ENCODE assay signal across 8 cellular contexts in the genomic region with DNA sequence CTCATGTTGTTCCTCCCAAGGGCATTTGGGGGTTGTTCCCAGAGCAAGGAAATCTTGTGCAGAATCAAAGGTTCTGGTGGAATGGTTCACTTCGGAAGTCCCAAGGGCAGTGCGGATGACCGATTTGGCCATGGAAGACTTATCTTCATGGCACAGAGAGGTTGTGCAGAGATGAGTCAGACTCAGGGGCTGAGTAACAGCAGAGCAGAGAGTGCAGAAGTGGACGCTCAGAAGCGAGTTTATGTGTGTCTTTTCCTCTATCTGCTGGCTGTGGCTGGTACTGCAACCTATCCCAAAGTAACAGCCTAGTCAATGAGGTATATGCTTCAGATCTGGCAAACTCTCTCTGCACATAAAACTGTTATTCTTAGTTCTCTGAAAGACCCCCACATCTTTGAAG.
DNase-seq lines count a peak whose midpoint lies in the region; ATAC-seq and TF ChIP-seq lines count a peak whose summit lies in the region.

No MANE protein-coding gene starts in this region.

- H4K20me1 ChIP-seq in MM.1S (ENCODE audit: insufficient read depth, low read length) (no peaks in the 10 kb centered on the region), mammary epithelial cell (ENCODE audit: insufficient read depth, low read length) (no peaks in the 10 kb centered on the region)

- BruUV-seq in mammary epithelial cell (replicated peaks; lab: Mats Ljungman, UMichigan) = no TSS peak

- in situ Hi-C loops in mammary epithelial cell (cut with MboI; ENCODE audit: low sequenced_read_pairs in 2 of 2) = loop anchor here in 1 of 2 donors (25.0 kb wide), 1 partner anchor 854 kb away; no protein-coding TSS in a partner anchor

- intact Hi-C loops in Right ventricle myocardium inferior (cut with DNase I) (no loop called here), cardiac septum (cut with DNase I) (loop anchor here (5.0 kb wide), 1 partner anchor 166 kb away; no protein-coding TSS in a partner anchor), mammary epithelial cell (cut with micrococcal nuclease) (no loop called here)

- ATAC-seq in Right ventricle myocardium inferior (peak; percentile 74), HG02759 (IDR thresholded peaks at IDR 0.05; ENCODE audit: unreplicated experiment) (peak; percentile 95)

- H3K9me3 ChIP-seq in MM.1S (replicated peaks; ENCODE audit: insufficient read depth, low read length) (no peaks in the 10 kb centered on the region), mammary epithelial cell (replicated peaks; ENCODE audit: insufficient read depth, low read length) (no peaks in the 10 kb centered on the region), liver (ENCODE audit: control insufficient read depth in 4 of 4, low read length in 3 of 4) (no peaks in the 10 kb centered on the region)

- 0 out of 2 replicates have a peak, but pooled peaks cover 3% of the 10 kb centered on the region for H3F3A ChIP-seq in MM.1S (ENCODE audit: insufficient read depth, low read length)

- H3K4me1 ChIP-seq in MM.1S (ENCODE audit: low read length) = peaks cover 13% of the 10 kb centered on the region
- no peaks in the 10 kb centered on the region for H3K4me1 ChIP-seq in mammary epithelial cell (ENCODE audit: insufficient read depth, low read length)
- H3K4me1 ChIP-seq in liver (ENCODE audit: control insufficient read depth in 4 of 4, insufficient read depth in 4 of 4, low read length in 3 of 4) = no peaks in the 10 kb centered on the region

- no peaks in the 10 kb centered on the region for H3K9me2 ChIP-seq in MM.1S (replicated peaks; ENCODE audit: insufficient read depth, low read length)

- H3K4me3 ChIP-seq in MM.1S (ENCODE audit: low read length) (no peak overlapping the region), mammary epithelial cell (replicated peaks in 1 of 3; ENCODE audit: insufficient read depth in 1 of 3, low read depth in 2 of 3, low read length in 3 of 3) (no peak overlapping the region), liver (ENCODE audit: low read depth in 1 of 3, low read length in 3 of 3) (no peak overlapping the region)

- 76% methylated on average over 5 of the region's 5 CpGs for WGBS in mammary epithelial cell (ENCODE audit: low coverage, missing lambda C conversion rate)
- 64% methylated on average over 5 of the region's 5 CpGs for WGBS in liver

- H3K4me2 ChIP-seq in MM.1S (ENCODE audit: low read depth, low read length) = no peak overlapping the region
- no peak overlapping the region for H3K4me2 ChIP-seq in mammary epithelial cell (ENCODE audit: insufficient read depth, low read depth, low read length)

- H3K27ac ChIP-seq in MM.1S (ENCODE audit: low read length) = no peak overlapping the region
- no peak overlapping the region for H3K27ac ChIP-seq in mammary epithelial cell (ENCODE audit: insufficient read depth, low read depth, low read length)
- H3K27ac ChIP-seq in liver (ENCODE audit: low read depth in 1 of 2, low read length in 2 of 2) = no peak overlapping the region

- H3K36me3 ChIP-seq in MM.1S (replicated peaks; ENCODE audit: insufficient read depth, low read length) (no peaks in the 10 kb centered on the region), mammary epithelial cell (ENCODE audit: insufficient read depth, low read length) (no peaks in the 10 kb centered on the region), liver (ENCODE audit: control insufficient read depth in 4 of 4, insufficient read depth in 3 of 4, low read depth in 1 of 4, low read length in 3 of 4) (no peaks in the 10 kb centered on the region)

- H2AFZ ChIP-seq in MM.1S (ENCODE audit: low read length) (no peak overlapping the region), mammary epithelial cell (ENCODE audit: low read depth, low read length) (no peak overlapping the region)

- H3K27me3 ChIP-seq in MM.1S (replicated peaks; ENCODE audit: insufficient read depth, low read length) (no peaks in the 10 kb centered on the region), mammary epithelial cell (ENCODE audit: insufficient read depth, low read length) (no peaks in the 10 kb centered on the region), liver (ENCODE audit: control insufficient read depth in 4 of 4, insufficient read depth in 4 of 4, low read length in 3 of 4) (peaks cover 0 to 4% (median 0%) of the 10 kb centered on the region in 4 donors)

- H3K79me2 ChIP-seq in MM.1S (ENCODE audit: low read length) (no peaks in the 10 kb centered on the region), mammary epithelial cell (ENCODE audit: insufficient read depth, low read length) (no peaks in the 10 kb centered on the region)

- peak; percentile 48 for TF ChIP-seq CTCF in MM.1S (IDR thresholded peaks at IDR 0.05; ENCODE audit: low read length)
- TF ChIP-seq CTCF in mammary epithelial cell (conservative IDR thresholded peaks at IDR 0.05 in 1 of 2, IDR thresholded peaks at IDR 0.05 in 1 of 2; ENCODE audit: extremely low read depth in 1 of 2, insufficient read depth in 1 of 2, low read depth in 1 of 2, low read length in 2 of 2) = peak; percentile 57 to 64
- peak; percentile 43 for TF ChIP-seq CTCF in liver (IDR thresholded peaks at IDR 0.05; ENCODE audit: low read depth, low read length, missing input control)
- TF ChIP-seq CTCF in GM10248 (IDR thresholded peaks at IDR 0.05; ENCODE audit: control extremely low read depth, extremely low read depth, low read depth, missing control alignments) = no peak

- dilution Hi-C loops in mammary epithelial cell (cut with HindIII; ENCODE audit: low sequenced_read_pairs) = loop anchor here (5.0 kb wide), 1 partner anchor 36 kb away; no protein-coding TSS in a partner anchor

- peak; percentile 22 to 55 for TF ChIP-seq RAD21 in liver (IDR thresholded peaks at IDR 0.05)

- POLR2A ChIA-PET in GM10248 (lab: Yijun Ruan, JAX) = no interaction called here

- CTCF ChIA-PET in mammary epithelial cell (lab: Charles Lee; ENCODE audit: low non-redundant PET) = no interaction called here
- CTCF ChIA-PET in GM10248 (lab: Yijun Ruan, JAX) = interaction anchor here (1.1 to 3.1 kb wide), 9 partner anchors 9 to 294 kb away, joined by 3 to 15 read pairs (median 7); no protein-coding TSS in a partner anchor

- no peak for DNase-seq in Right ventricle myocardium inferior (ENCODE audit: missing footprints)
- DNase-seq in cardiac septum (ENCODE audit: low spot score) = no peak
- DNase-seq in MM.1S = peak; percentile 20
- peak; percentile 61 for DNase-seq in mammary epithelial cell
- no peak for DNase-seq in stimulated activated CD4-positive, alpha-beta T cell treated with anti-CD3 and anti-CD28 coated beads, Interleukin-15, amount 100 ng/mL, for 24 hours
- DNase-seq in GM10248 (ENCODE audit: extremely low spot score) = no peak

- H3K9ac ChIP-seq in MM.1S (ENCODE audit: low read length) (no peak overlapping the region), mammary epithelial cell (ENCODE audit: insufficient read depth, low read length) (no peak overlapping the region), liver (ENCODE audit: low read depth in 1 of 2, low read length in 2 of 2) (no peak overlapping the region)

TF ChIP-seq in liver, 16 proteins besides CTCF, POLR2A, EP300 and RAD21:
- no peak for TF ChIP-seq MAX (IDR thresholded peaks at IDR 0.05)

Comparison
In these comparisons a context has a peak if more than half of its experiments do, and no peak if none do; other contexts are left out.
1. DNase-seq: peak in MM.1S (single experiment) and mammary epithelial cell (single experiment); none in Right ventricle myocardium inferior (single experiment), cardiac septum (single experiment), stimulated activated CD4-positive, alpha-beta T cell treated with anti-CD3 and anti-CD28 coated beads, Interleukin-15, amount 100 ng/mL, for 24 hours (single experiment) and GM10248 (single experiment).